In the genomic region with DNA sequence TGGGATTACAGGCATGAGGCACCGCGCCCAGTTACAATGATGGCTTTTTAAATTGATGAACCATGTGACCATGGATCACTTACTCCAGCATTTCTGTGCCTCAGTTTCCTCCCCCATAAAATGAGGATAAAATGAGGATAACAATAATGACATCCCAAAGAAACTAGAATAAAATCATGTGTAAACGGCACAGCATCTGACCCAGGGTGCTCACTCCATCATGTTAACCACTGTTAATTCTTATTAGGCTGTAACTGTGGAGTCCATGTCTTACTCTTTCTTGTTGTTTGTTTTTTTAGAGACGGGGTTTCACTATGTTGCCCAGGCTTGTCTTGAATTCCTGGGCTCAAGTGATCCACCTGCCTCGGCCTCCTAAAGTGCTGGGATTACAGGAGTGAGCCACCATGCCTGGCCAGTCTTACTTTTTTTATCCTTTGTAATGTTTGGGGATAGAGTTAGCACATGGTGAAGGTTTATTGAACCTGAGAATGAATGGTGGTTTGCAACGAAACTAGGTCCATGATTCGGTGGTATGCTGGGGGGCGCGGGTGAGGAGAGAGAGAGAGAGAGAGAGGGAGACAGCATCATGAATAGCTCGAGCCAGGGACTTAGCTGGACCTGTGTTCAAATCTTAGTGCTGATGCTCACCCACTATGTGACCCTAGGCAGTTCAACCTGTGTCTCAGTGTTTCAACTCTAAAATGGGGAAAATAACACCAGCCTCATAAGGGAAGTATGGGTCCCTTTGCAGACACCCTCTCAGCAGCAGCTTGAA, we compare ENCODE assay signal across 25 cellular contexts. TPM values are rescaled to one million over a fixed set of nuclear protein-coding genes. Genes with fewer than 3 reads are reported as not detected.
"Had no signal": no experiment of that assay in that cellular context is flagged by ENCODE, and none has a peak within 500 bp of the region (broad histone marks: within the 10 kb centered on the region; RNA-seq: fewer than 3 reads in every experiment).

No MANE protein-coding gene starts in this region.

- H3K4me1 Mint-ChIP-seq: naive B cell had no signal

- DNase-seq: colonic mucosa; cortex of kidney; effector CD8-positive, alpha-beta T cell; effector memory CD8-positive, alpha-beta T cell; endodermal cell; erythroblast; esophagus squamous epithelium; foreskin fibroblast; gastrocnemius medialis; glutamatergic neuron; head of caudate nucleus; heart right ventricle; hippocampal formation; left cardiac atrium; left lung; left ventricle myocardium superior; mesenchymal stem cell; mucosa of descending colon; naive B cell; naive thymus-derived CD8-positive, alpha-beta T cell had no signal

- H3K27me3 ChIP-seq: colonic mucosa, gastrocnemius medialis had no signal

- H3K36me3 ChIP-seq: colonic mucosa, esophagus squamous epithelium, gastrocnemius medialis, heart right ventricle, left lung had no signal

- H3K9me3 Mint-ChIP-seq: endodermal cell, mesothelial cell of epicardium had no signal

- H3K27me3 Mint-ChIP-seq: effector memory CD8-positive, alpha-beta T cell; naive thymus-derived CD8-positive, alpha-beta T cell had no signal

- H3K27ac ChIP-seq: colonic mucosa, epithelial cell of prostate, esophagus squamous epithelium, gastrocnemius medialis, heart right ventricle, left lung had no signal

- H3K27ac Mint-ChIP-seq: dendritic cell treated with granulocyte-macrophage colony-stimulating factor and Interleukin-4, amounts not matched to agents 40 ng/mL and 50 ng/mL, for 4 days; effector memory CD8-positive, alpha-beta T cell; endodermal cell; mesothelial cell of epicardium had no signal

- H3K4me1 ChIP-seq: colonic mucosa, gastrocnemius medialis, heart right ventricle, left lung had no signal

- H3K4me3 ChIP-seq: colonic mucosa, esophagus squamous epithelium, gastrocnemius medialis, heart right ventricle, left lung, mucosa of descending colon had no signal

- H3K4me3 Mint-ChIP-seq: dendritic cell treated with granulocyte-macrophage colony-stimulating factor and Interleukin-4, amounts not matched to agents 40 ng/mL and 50 ng/mL, for 4 days; effector memory CD8-positive, alpha-beta T cell; endodermal cell; mesothelial cell of epicardium; naive B cell; naive thymus-derived CD8-positive, alpha-beta T cell had no signal

- H3K36me3 Mint-ChIP-seq: mesothelial cell of epicardium; naive B cell; naive thymus-derived CD8-positive, alpha-beta T cell had no signal

- H3K9me3 ChIP-seq: colonic mucosa, esophagus squamous epithelium, gastrocnemius medialis, heart right ventricle, left lung, mucosa of descending colon had no signal

RNA-seq across cellular contexts. Expression of gene MYCN, which starts 52.3 kb away (rescaled TPM):
- total RNA-seq: myocyte had no signal
- polyA plus RNA-seq: keratinocyte; naive thymus-derived CD8-positive, alpha-beta T cell had no signal
